ENCODE assay signal across 1 cellular context in genomic region chr16:10579965-10580918, GRCh38.
TF ChIP-seq lines count a peak whose summit lies in the region.

TSS of gene EMP2 (minus strand) at chr16:10580598. CDS start at chr16:10547617, 32,981 bp downstream.

TF ChIP-seq in A549, 52 proteins besides CTCF, POLR2A, EP300 and RAD21 (continued from another document):
- peak; percentile 58; the same call in 1 of the 2 replicates for TF ChIP-seq HMGXB4 (CRISPR knock-in tag; IDR thresholded peaks at IDR 0.05; ENCODE audit: borderline replicate concordance)
- TF ChIP-seq HOXB5 (CRISPR knock-in tag; IDR thresholded peaks at IDR 0.05) = 0 out of 2 replicates have a peak, but pooled peaks have one; percentile 31
- TF ChIP-seq E2F6 (IDR thresholded peaks at IDR 0.05; ENCODE audit: borderline replicate concordance, low read depth) = peak; percentile 96
- TF ChIP-seq BCL3 (IDR thresholded peaks at IDR 0.05) = no peak
